Comparison of ENCODE assay signal across 8 cellular contexts in genomic region chr10:24617771-24618396, GRCh38.
A peak's percentile ranks its signal among the peaks of the same experiment; 100 is the strongest.
DNase-seq lines count a peak whose midpoint lies in the region; FAIRE-seq and TF ChIP-seq lines count a peak whose summit lies in the region.

No MANE protein-coding gene starts in this region.

- H3K4me2 ChIP-seq in keratinocyte (ENCODE audit: control insufficient read depth, extremely low read depth, insufficient read depth, low read depth, low read length) = no peak overlapping the region

- no peak for FAIRE-seq in HTR-8/SVneo (lab: Jason Lieb, UNC)
- FAIRE-seq in keratinocyte (lab: Jason Lieb, UNC) = peak; percentile 29

- dilution Hi-C loops in keratinocyte (cut with MboI; ENCODE audit: extremely low pct_ligation_motif_present, low sequenced_read_pairs) = no loop called here

- no peaks in the 10 kb centered on the region for H3K9me1 ChIP-seq in keratinocyte (ENCODE audit: control insufficient read depth, extremely low read depth, insufficient read depth, low read length)

- no peak overlapping the region for H3K4me3 ChIP-seq in keratinocyte (ENCODE audit: control insufficient read depth in 2 of 3, extremely low read depth in 1 of 3, insufficient read depth in 2 of 3, low read depth in 1 of 3, low read length in 3 of 3)

- TF ChIP-seq CTCF in brain (conservative IDR thresholded peaks at IDR 0.05) (peak; percentile 64 to 83), keratinocyte (optimal IDR thresholded peaks at IDR 0.05 in 1 of 3, IDR thresholded peaks at IDR 0.05 in 1 of 3, conservative IDR thresholded peaks at IDR 0.05 in 1 of 3; ENCODE audit: extremely low read depth in 1 of 3, insufficient read depth in 2 of 3, low read length in 3 of 3) (peak; percentile 83 to 89 (median 89))

- no peaks in the 10 kb centered on the region for H3K9me3 ChIP-seq in keratinocyte (ENCODE audit: control insufficient read depth, low read depth, low read length)

- H3K79me2 ChIP-seq in keratinocyte (ENCODE audit: control insufficient read depth, insufficient read depth, low read length) = peaks cover 12% of the 10 kb centered on the region

- no peak overlapping the region for H2AFZ ChIP-seq in keratinocyte (ENCODE audit: control insufficient read depth, low read length)

- H3K9me3 Mint-ChIP-seq in brain = no peaks in the 10 kb centered on the region

- H3K4me1 Mint-ChIP-seq in brain = peaks cover 50% of the 10 kb centered on the region

- peak overlapping the region in 2 of 5 experiments; percentile 37 to 70 for H3K4me3 Mint-ChIP-seq in brain

- no peak overlapping the region for H3K27ac ChIP-seq in keratinocyte (ENCODE audit: control insufficient read depth, insufficient read depth, low read length)

- H3K9ac ChIP-seq in keratinocyte (ENCODE audit: control insufficient read depth, extremely low read depth, insufficient read depth, low read length) = no peak overlapping the region

- peak; percentile 45 for DNase-seq in NCI-H748 (lab: John Stamatoyannopoulos, UW; ENCODE audit: unreplicated experiment)
- DNase-seq in NCI-H748 treated with DMSO at 0.1 percent for 48 hours (lab: John Stamatoyannopoulos, UW) = no peak
- peak; percentile 48 for DNase-seq in HTR-8/SVneo (ENCODE audit: insufficient read length, low spot score)
- DNase-seq in T-helper 9 cell = peak; percentile 50
- no peak for DNase-seq in keratinocyte (ENCODE audit: low read depth, low spot score)
- DNase-seq in stimulated activated CD8-positive, alpha-beta memory T cell treated with anti-CD3 and anti-CD28 coated beads, Interleukin-15, amount 100 ng/mL, for 1 hour (ENCODE audit: low read depth) = peak; percentile 9
- no peak for DNase-seq in NCI-H128 (lab: John Stamatoyannopoulos, UW; ENCODE audit: unreplicated experiment)

- H3K36me3 ChIP-seq in keratinocyte (ENCODE audit: control insufficient read depth in 2 of 2, extremely low read depth in 1 of 2, insufficient read depth in 2 of 2, low read length in 2 of 2) = peaks cover 4 to 11% of the 10 kb centered on the region in 2 experiments

- no peaks in the 10 kb centered on the region for H3K27me3 Mint-ChIP-seq in brain

- H3K36me3 Mint-ChIP-seq in brain = peaks cover 65% of the 10 kb centered on the region

- no peaks in the 10 kb centered on the region for H4K20me1 ChIP-seq in keratinocyte (ENCODE audit: control insufficient read depth, extremely low read depth, insufficient read depth, low read length)

- peaks cover 17% of the 10 kb centered on the region for H3K4me1 ChIP-seq in keratinocyte (ENCODE audit: control insufficient read depth, extremely low read depth, insufficient read depth, low read length)

- peak overlapping the region in 4 of 5 experiments; percentile 19 to 81 (median 64) for H3K27ac Mint-ChIP-seq in brain

- no peaks in the 10 kb centered on the region for H3K27me3 ChIP-seq in keratinocyte (ENCODE audit: control insufficient read depth, extremely low read depth, insufficient read depth, low read length)

Comparison
In these comparisons a context has a peak if more than half of its experiments do, and no peak if none do; other contexts are left out.
1. DNase-seq: peak in NCI-H748 (single experiment), HTR-8/SVneo (single experiment), T-helper 9 cell (single experiment) and stimulated activated CD8-positive, alpha-beta memory T cell treated with anti-CD3 and anti-CD28 coated beads, Interleukin-15, amount 100 ng/mL, for 1 hour (single experiment); none in NCI-H748 treated with DMSO at 0.1 percent for 48 hours (single experiment), keratinocyte (single experiment) and NCI-H128 (single experiment).